ENCODE assay signal across 1 cellular context in genomic region chr11:83282084-83282716, GRCh38.
TF ChIP-seq lines count a peak whose summit lies in the region.

No MANE protein-coding gene starts in this region.

TF ChIP-seq in neural cell, 6 proteins besides CTCF, POLR2A, EP300 and RAD21 (continued from another document):
- TF ChIP-seq REST (IDR thresholded peaks at IDR 0.05; ENCODE audit: borderline replicate concordance), result no peak
- no peak for TF ChIP-seq POLR2AphosphoS5 (IDR thresholded peaks at IDR 0.05)
- no peak for TF ChIP-seq MXI1 (conservative IDR thresholded peaks at IDR 0.05; ENCODE audit: poor library complexity, severe bottlenecking)
TF ChIP-seq in neural cell: peak in this region for 0.
